In genomic region chr9:128081052-128081451, GRCh38 we compare ENCODE assay signal across 1 cellular context.
TF ChIP-seq lines count a peak whose summit lies in the region.

No MANE protein-coding gene starts in this region.

TF ChIP-seq in endothelial cell of umbilical vein, 7 proteins besides CTCF, POLR2A, EP300 and RAD21:
- TF ChIP-seq FOS (IDR thresholded peaks at IDR 0.05; ENCODE audit: borderline replicate concordance, insufficient read depth, low read length): no peak
- no peak for TF ChIP-seq EZH2 (IDR thresholded peaks at IDR 0.05; ENCODE audit: borderline replicate concordance, low read depth, low read length, severe bottlenecking)
- TF ChIP-seq, protein P1, sequence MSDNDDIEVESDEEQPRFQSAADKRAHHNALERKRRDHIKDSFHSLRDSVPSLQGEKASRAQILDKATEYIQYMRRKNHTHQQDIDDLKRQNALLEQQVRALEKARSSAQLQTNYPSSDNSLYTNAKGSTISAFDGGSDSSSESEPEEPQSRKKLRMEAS (IDR thresholded peaks at IDR 0.05; ENCODE audit: insufficient read depth, insufficient read length): no peak
- no peak for TF ChIP-seq POLR2AphosphoS5 (IDR thresholded peaks at IDR 0.05; ENCODE audit: insufficient read depth, low read depth, low read length)
- TF ChIP-seq JUN (IDR thresholded peaks at IDR 0.05; ENCODE audit: borderline replicate concordance, insufficient read depth, insufficient read length, low read depth): no peak
- TF ChIP-seq MYC (IDR thresholded peaks at IDR 0.05; ENCODE audit: low read depth, low read length): no peak
